In genomic region chr3:168575750-168576149, GRCh38 we compare ENCODE assay signal across 28 cellular contexts.
"Had no signal": no experiment of that assay in that cellular context is flagged by ENCODE, and none has a peak within 500 bp of the region (broad histone marks: within the 10 kb centered on the region; RNA-seq: fewer than 3 reads in every experiment).

No MANE protein-coding gene starts in this region.

- H2AFZ ChIP-seq: parathyroid adenoma had no signal

- H3K4me2 ChIP-seq: neural progenitor cell, smooth muscle cell had no signal

- H3K9me3 ChIP-seq: ovary, psoas muscle, spleen, suprapubic skin, testis, tibial artery, transverse colon, upper lobe of right lung, uterus had no signal

- H3K4me3 ChIP-seq: neural progenitor cell, ovary, psoas muscle, skin epidermis, smooth muscle cell, spleen, suprapubic skin, testis, tibial artery, transverse colon, upper lobe of right lung, uterus had no signal

- H3K27me3 ChIP-seq: neural progenitor cell, ovary, spleen, suprapubic skin, testis, tibial artery, transverse colon, upper lobe of right lung, uterus had no signal

- H3K36me3 ChIP-seq: neural progenitor cell, ovary, spleen, suprapubic skin, tibial artery, transverse colon, upper lobe of right lung, uterus had no signal

- H3K79me2 ChIP-seq: parathyroid adenoma had no signal

- H3K27ac ChIP-seq: neural progenitor cell, ovary, parathyroid adenoma, psoas muscle, skin epidermis, spleen, suprapubic skin, testis, tibial artery, transverse colon, upper lobe of right lung, uterus had no signal

- DNase-seq: natural killer cell; occipital lobe; ovary; posterior cingulate gyrus; psoas muscle; right cardiac atrium; spleen; stimulated activated CD4-positive, alpha-beta T cell treated with anti-CD3 and anti-CD28 coated beads, Interleukin-12 subunit alpha, Interleukin-12 subunit beta, amount 100 ng/mL, for 4 hours; stimulated activated CD4-positive, alpha-beta T cell treated with anti-CD3 and anti-CD28 coated beads, Interleukin-1b, Interleukin-23, amount 100 ng/mL, for 48 hours; stimulated activated CD4-positive, alpha-beta T cell treated with anti-CD3 and anti-CD28 coated beads, Interleukin-4, amount 100 ng/mL, for 1 hour; stimulated activated CD4-positive, alpha-beta T cell treated with anti-CD3 and anti-CD28 coated beads, Interleukin-4, amount 100 ng/mL, for 4 hours; stimulated activated CD8-positive, alpha-beta memory T cell treated with anti-CD3 and anti-CD28 coated beads, Interleukin-4, amount 100 ng/mL, for 48 hours; stimulated activated naive CD4-positive, alpha-beta T cell; stimulated activated naive CD8-positive, alpha-beta T cell treated with anti-CD3 and anti-CD28 coated beads, Interleukin-15, amount 100 ng/mL, for 72 hours; stimulated activated naive CD8-positive, alpha-beta T cell treated with anti-CD3 and anti-CD28 coated beads, Interleukin-15, Interleukin-2, amounts not matched to agents 100 U/mL and 50 U/mL, for 24 hours; substantia nigra; testis; tibial artery; transverse colon; upper lobe of right lung; uterus had no signal

- H3K4me1 ChIP-seq: parathyroid adenoma, psoas muscle, spleen, suprapubic skin, testis, tibial artery, transverse colon, upper lobe of right lung, uterus had no signal

- H3K9ac ChIP-seq: neural progenitor cell, parathyroid adenoma had no signal

- ATAC-seq: natural killer cell; psoas muscle; right cardiac atrium; sciatic nerve; stimulated activated memory B cell treated with anti-CD40 and anti-IgM and Interleukin-4, amounts not matched to agents 10 μg/mL and 1 μg/mL and 100 μg/mL, for 72 hours; stimulated activated naive CD8-positive, alpha-beta T cell treated with anti-CD3 and anti-CD28 coated beads, Interleukin-15, amount 100 ng/mL, for 72 hours; stimulated activated naive CD8-positive, alpha-beta T cell treated with anti-CD3 and anti-CD28 coated beads, Interleukin-15, Interleukin-2, amounts not matched to agents 100 U/mL and 50 U/mL, for 24 hours; upper lobe of right lung had no signal
